Comparison of ENCODE assay signal across 1 cellular context in the genomic region with DNA sequence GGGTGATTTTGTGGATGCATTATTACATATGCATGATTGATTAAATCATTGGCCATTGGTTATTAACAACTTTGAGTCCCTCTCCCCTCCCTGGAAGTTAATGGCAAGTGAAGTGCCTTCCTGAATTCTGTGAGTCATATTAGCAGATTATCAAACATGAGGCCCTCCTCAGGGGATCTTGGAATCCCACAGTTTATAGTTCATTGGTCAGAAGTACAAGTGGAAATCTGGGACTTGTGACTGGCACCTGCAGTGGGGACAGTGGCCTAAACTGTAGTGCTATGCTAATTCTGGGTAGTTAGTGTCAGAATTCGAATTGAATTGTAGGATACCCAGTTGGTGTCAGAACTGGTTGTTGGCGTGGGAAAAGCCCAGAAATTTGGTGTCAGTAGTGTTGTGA.
TF ChIP-seq lines count a peak whose summit lies in the region.

No MANE protein-coding gene starts in this region.

TF ChIP-seq in endothelial cell of umbilical vein, 7 proteins besides CTCF, POLR2A, EP300 and RAD21 (continued from another document):
- no peak for TF ChIP-seq EZH2 (IDR thresholded peaks at IDR 0.05; ENCODE audit: borderline replicate concordance, low read depth, low read length, severe bottlenecking)
- TF ChIP-seq MYC (IDR thresholded peaks at IDR 0.05; ENCODE audit: low read depth, low read length) = no peak
- TF ChIP-seq JUN (IDR thresholded peaks at IDR 0.05; ENCODE audit: borderline replicate concordance, insufficient read depth, insufficient read length, low read depth) = no peak
